Comparison of ENCODE assay signal across 1 cellular context in the genomic region with DNA sequence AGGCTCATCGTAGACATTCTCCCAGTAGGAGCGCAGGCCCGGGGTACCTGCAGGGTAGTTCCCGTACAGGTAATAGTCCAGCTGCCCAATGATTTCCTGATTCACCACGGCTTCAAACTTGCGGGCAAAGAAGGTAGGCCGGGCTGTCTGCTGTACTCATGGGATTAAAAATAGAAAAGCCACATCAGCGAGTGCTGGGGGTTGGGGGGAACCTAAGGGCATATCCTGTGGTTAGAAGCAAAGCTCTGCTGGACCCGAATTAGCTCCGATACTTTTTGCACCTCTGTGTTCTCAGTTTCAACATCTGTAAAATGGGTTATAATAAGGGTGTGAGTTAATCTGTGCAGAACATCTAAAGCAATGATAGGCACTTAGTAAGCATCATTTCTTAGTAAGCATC.
TF ChIP-seq lines count a peak whose summit lies in the region.

No MANE protein-coding gene starts in this region.

TF ChIP-seq in GM12878, 131 proteins besides CTCF, POLR2A, EP300 and RAD21 (continued from another document):
- TF ChIP-seq IKZF2 (IDR thresholded peaks at IDR 0.05): peak; percentile 50 to 70
- TF ChIP-seq CBFB (IDR thresholded peaks at IDR 0.05; ENCODE audit: low read depth): peak; percentile 90
- TF ChIP-seq GABPA (IDR thresholded peaks at IDR 0.05; ENCODE audit: low read depth): 0 out of 2 replicates have a peak, but pooled peaks have one; percentile 28
- no peak for TF ChIP-seq SP1 (IDR thresholded peaks at IDR 0.05; ENCODE audit: low read depth, low read length)
- no peak for TF ChIP-seq NR2C2 (IDR thresholded peaks at IDR 0.05; ENCODE audit: borderline replicate concordance, control insufficient read depth, insufficient read length, low read depth)
- TF ChIP-seq, protein P1, sequence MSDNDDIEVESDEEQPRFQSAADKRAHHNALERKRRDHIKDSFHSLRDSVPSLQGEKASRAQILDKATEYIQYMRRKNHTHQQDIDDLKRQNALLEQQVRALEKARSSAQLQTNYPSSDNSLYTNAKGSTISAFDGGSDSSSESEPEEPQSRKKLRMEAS (IDR thresholded peaks at IDR 0.05; ENCODE audit: low read depth, low read length): no peak
- TF ChIP-seq ZBED1 (IDR thresholded peaks at IDR 0.05; ENCODE audit: borderline replicate concordance): peak; percentile 66; the same call in 1 of the 2 replicates
- peak; percentile 88 for TF ChIP-seq ZNF217 (IDR thresholded peaks at IDR 0.05)
- TF ChIP-seq, protein P2, sequence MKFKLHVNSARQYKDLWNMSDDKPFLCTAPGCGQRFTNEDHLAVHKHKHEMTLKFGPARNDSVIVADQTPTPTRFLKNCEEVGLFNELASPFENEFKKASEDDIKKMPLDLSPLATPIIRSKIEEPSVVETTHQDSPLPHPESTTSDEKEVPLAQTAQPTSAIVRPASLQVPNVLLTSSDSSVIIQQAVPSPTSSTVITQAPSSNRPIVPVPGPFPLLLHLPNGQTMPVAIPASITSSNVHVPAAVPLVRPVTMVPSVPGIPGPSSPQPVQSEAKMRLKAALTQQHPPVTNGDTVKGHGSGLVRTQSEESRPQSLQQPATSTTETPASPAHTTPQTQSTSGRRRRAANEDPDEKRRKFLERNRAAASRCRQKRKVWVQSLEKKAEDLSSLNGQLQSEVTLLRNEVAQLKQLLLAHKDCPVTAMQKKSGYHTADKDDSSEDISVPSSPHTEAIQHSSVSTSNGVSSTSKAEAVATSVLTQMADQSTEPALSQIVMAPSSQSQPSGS (IDR thresholded peaks at IDR 0.05; ENCODE audit: low read length): peak; percentile 86
- TF ChIP-seq, protein P3, sequence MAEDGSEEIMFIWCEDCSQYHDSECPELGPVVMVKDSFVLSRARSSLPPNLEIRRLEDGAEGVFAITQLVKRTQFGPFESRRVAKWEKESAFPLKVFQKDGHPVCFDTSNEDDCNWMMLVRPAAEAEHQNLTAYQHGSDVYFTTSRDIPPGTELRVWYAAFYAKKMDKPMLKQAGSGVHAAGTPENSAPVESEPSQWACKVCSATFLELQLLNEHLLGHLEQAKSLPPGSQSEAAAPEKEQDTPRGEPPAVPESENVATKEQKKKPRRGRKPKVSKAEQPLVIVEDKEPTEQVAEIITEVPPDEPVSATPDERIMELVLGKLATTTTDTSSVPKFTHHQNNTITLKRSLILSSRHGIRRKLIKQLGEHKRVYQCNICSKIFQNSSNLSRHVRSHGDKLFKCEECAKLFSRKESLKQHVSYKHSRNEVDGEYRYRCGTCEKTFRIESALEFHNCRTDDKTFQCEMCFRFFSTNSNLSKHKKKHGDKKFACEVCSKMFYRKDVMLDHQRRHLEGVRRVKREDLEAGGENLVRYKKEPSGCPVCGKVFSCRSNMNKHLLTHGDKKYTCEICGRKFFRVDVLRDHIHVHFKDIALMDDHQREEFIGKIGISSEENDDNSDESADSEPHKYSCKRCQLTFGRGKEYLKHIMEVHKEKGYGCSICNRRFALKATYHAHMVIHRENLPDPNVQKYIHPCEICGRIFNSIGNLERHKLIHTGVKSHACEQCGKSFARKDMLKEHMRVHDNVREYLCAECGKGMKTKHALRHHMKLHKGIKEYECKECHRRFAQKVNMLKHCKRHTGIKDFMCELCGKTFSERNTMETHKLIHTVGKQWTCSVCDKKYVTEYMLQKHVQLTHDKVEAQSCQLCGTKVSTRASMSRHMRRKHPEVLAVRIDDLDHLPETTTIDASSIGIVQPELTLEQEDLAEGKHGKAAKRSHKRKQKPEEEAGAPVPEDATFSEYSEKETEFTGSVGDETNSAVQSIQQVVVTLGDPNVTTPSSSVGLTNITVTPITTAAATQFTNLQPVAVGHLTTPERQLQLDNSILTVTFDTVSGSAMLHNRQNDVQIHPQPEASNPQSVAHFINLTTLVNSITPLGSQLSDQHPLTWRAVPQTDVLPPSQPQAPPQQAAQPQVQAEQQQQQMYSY (CRISPR knock-in tag; IDR thresholded peaks at IDR 0.05): no peak
- TF ChIP-seq, protein P4, sequence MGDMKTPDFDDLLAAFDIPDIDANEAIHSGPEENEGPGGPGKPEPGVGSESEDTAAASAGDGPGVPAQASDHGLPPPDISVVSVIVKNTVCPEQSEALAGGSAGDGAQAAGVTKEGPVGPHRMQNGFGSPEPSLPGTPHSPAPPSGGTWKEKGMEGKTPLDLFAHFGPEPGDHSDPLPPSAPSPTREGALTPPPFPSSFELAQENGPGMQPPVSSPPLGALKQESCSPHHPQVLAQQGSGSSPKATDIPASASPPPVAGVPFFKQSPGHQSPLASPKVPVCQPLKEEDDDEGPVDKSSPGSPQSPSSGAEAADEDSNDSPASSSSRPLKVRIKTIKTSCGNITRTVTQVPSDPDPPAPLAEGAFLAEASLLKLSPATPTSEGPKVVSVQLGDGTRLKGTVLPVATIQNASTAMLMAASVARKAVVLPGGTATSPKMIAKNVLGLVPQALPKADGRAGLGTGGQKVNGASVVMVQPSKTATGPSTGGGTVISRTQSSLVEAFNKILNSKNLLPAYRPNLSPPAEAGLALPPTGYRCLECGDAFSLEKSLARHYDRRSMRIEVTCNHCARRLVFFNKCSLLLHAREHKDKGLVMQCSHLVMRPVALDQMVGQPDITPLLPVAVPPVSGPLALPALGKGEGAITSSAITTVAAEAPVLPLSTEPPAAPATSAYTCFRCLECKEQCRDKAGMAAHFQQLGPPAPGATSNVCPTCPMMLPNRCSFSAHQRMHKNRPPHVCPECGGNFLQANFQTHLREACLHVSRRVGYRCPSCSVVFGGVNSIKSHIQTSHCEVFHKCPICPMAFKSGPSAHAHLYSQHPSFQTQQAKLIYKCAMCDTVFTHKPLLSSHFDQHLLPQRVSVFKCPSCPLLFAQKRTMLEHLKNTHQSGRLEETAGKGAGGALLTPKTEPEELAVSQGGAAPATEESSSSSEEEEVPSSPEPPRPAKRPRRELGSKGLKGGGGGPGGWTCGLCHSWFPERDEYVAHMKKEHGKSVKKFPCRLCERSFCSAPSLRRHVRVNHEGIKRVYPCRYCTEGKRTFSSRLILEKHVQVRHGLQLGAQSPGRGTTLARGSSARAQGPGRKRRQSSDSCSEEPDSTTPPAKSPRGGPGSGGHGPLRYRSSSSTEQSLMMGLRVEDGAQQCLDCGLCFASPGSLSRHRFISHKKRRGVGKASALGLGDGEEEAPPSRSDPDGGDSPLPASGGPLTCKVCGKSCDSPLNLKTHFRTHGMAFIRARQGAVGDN (IDR thresholded peaks at IDR 0.05): no peak
- TF ChIP-seq CBX5 (IDR thresholded peaks at IDR 0.05; ENCODE audit: low read depth): 0 out of 2 replicates have a peak, but pooled peaks have one; percentile 30
- TF ChIP-seq DPF2 (IDR thresholded peaks at IDR 0.05): no peak
- TF ChIP-seq HDAC6 (IDR thresholded peaks at IDR 0.05; ENCODE audit: unreplicated experiment): no peak
- peak; percentile 86 for TF ChIP-seq EED (IDR thresholded peaks at IDR 0.05; ENCODE audit: low read depth)
- peak; percentile 78 for TF ChIP-seq MTA2 (IDR thresholded peaks at IDR 0.05; ENCODE audit: low read depth)
- no peak for TF ChIP-seq CBX3 (IDR thresholded peaks at IDR 0.05; ENCODE audit: borderline replicate concordance, low read depth)
- no peak for TF ChIP-seq WRNIP1 (IDR thresholded peaks at IDR 0.05; ENCODE audit: borderline replicate concordance, low read depth, low read length)
- TF ChIP-seq BACH1 (IDR thresholded peaks at IDR 0.05; ENCODE audit: borderline replicate concordance): no peak
- no peak for TF ChIP-seq HCFC1 (IDR thresholded peaks at IDR 0.05; ENCODE audit: low read length)
- TF ChIP-seq, protein P5, sequence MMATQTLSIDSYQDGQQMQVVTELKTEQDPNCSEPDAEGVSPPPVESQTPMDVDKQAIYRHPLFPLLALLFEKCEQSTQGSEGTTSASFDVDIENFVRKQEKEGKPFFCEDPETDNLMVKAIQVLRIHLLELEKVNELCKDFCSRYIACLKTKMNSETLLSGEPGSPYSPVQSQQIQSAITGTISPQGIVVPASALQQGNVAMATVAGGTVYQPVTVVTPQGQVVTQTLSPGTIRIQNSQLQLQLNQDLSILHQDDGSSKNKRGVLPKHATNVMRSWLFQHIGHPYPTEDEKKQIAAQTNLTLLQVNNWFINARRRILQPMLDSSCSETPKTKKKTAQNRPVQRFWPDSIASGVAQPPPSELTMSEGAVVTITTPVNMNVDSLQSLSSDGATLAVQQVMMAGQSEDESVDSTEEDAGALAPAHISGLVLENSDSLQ (IDR thresholded peaks at IDR 0.05): peak; percentile 77
